9 cellular contexts compared by ENCODE assay signal in genomic region chr19:33778089-33778791, GRCh38. TPM values are rescaled to one million over a fixed set of nuclear protein-coding genes. Genes with fewer than 3 reads are reported as not detected.
DNase-seq lines count a peak whose midpoint lies in the region; ATAC-seq and TF ChIP-seq lines count a peak whose summit lies in the region.
"Had no signal": no experiment of that assay in that cellular context is flagged by ENCODE, and none has a peak within 500 bp of the region (broad histone marks: within the 10 kb centered on the region; RNA-seq: fewer than 3 reads in every experiment).

No MANE protein-coding gene starts in this region.

- no peaks in the 10 kb centered on the region for H3K79me2 ChIP-seq in OCI-LY7 (ENCODE audit: insufficient read depth, low read depth, low read length)

- H3K9me3 ChIP-seq in OCI-LY7 (ENCODE audit: low read length): no peaks in the 10 kb centered on the region
- no peaks in the 10 kb centered on the region for H3K9me3 ChIP-seq in esophagus muscularis mucosa

- TF ChIP-seq EP300 in esophagus muscularis mucosa (IDR thresholded peaks at IDR 0.05): no peak

- H3K4me1 Mint-ChIP-seq in naive thymus-derived CD8-positive, alpha-beta T cell: peaks cover 6 to 14% (median 11%) of the 10 kb centered on the region in 4 donors

- H3K27ac Mint-ChIP-seq in naive thymus-derived CD8-positive, alpha-beta T cell: no peak overlapping the region

- H2AFZ ChIP-seq in OCI-LY7 (ENCODE audit: low read length): no peak overlapping the region

- H3K9me2 ChIP-seq in OCI-LY7 (ENCODE audit: insufficient read depth, low read length): no peaks in the 10 kb centered on the region

- peak; percentile 85 for ATAC-seq in GM19397 (IDR thresholded peaks at IDR 0.05; ENCODE audit: unreplicated experiment)
- ATAC-seq in naive thymus-derived CD8-positive, alpha-beta T cell: peak; percentile 95 to 98

- H3K27ac ChIP-seq in OCI-LY7 (ENCODE audit: low read depth, low read length, poor library complexity, severe bottlenecking) (no peak overlapping the region), esophagus muscularis mucosa (replicated peaks in 1 of 4) (no peak overlapping the region)
- H3K27ac ChIP-seq: SK-N-MC had no signal

- peaks cover 0 to 2% (median 0%) of the 10 kb centered on the region in 9 donors for H3K9me3 Mint-ChIP-seq in naive thymus-derived CD8-positive, alpha-beta T cell

- POLR2A ChIA-PET in OCI-LY7 (lab: Charles Lee): no interaction called here
- POLR2A ChIA-PET in naive thymus-derived CD8-positive, alpha-beta T cell (lab: Charles Lee): interaction anchor here (0.9 kb wide), 1 partner anchor 318 kb away, joined by 4 read pairs; no protein-coding TSS in a partner anchor

- CTCF ChIA-PET in OCI-LY7 (lab: Charles Lee; ENCODE audit: unreplicated experiment): interaction anchor here (0.8 to 1.3 kb wide), 3 partner anchors 10 to 319 kb away, joined by 3 to 4 read pairs (median 4); no protein-coding TSS in a partner anchor

- H3K27me3 Mint-ChIP-seq in naive thymus-derived CD8-positive, alpha-beta T cell: peaks cover 27 to 69% (median 38%) of the 10 kb centered on the region in 5 donors

- no peak for TF ChIP-seq POLR2A in esophagus muscularis mucosa (IDR thresholded peaks at IDR 0.05; ENCODE audit: low read depth)

- peak overlapping the region in 7 of 10 donors; percentile 32 to 79 (median 50) for H3K4me3 Mint-ChIP-seq in naive thymus-derived CD8-positive, alpha-beta T cell

- 36% methylated on average over 14 of the region's 49 CpGs for WGBS in esophagus muscularis mucosa

- no peaks in the 10 kb centered on the region for H3K36me3 Mint-ChIP-seq in naive thymus-derived CD8-positive, alpha-beta T cell

- no peak overlapping the region for H3K4me2 ChIP-seq in OCI-LY7 (ENCODE audit: low read length)

- TF ChIP-seq CTCF in OCI-LY7 (conservative IDR thresholded peaks at IDR 0.05; ENCODE audit: low read length) (peak; percentile 99), esophagus muscularis mucosa (IDR thresholded peaks at IDR 0.05) (peak in 2 of 3 experiments; percentile 100)

- no TSS peak for BruUV-seq in OCI-LY7 (replicated peaks; lab: Mats Ljungman, UMichigan)

- no peaks in the 10 kb centered on the region for H3K4me1 ChIP-seq in OCI-LY7 (ENCODE audit: insufficient read depth, low read length, poor library complexity, severe bottlenecking)
- H3K4me1 ChIP-seq in esophagus muscularis mucosa: peaks cover 0 to 23% (median 9%) of the 10 kb centered on the region in 4 donors

- DNase-seq in CD1c-positive myeloid dendritic cell (ENCODE audit: extremely low spot score) (peak; percentile 94), HT-29 (ENCODE audit: low spot score) (peak; percentile 89), OCI-LY7 (ENCODE audit: low spot score) (peak; percentile 82), activated T-cell treated with anti-CD3 and anti-CD28 coated beads for 4 hours (peak; percentile 76), esophagus muscularis mucosa (ENCODE audit: extremely low spot score) (no peak)
- peak; percentile 66 to 87 (median 83) for DNase-seq in naive thymus-derived CD8-positive, alpha-beta T cell
- peak; percentile 56 to 87 (median 72) for DNase-seq in stimulated activated naive CD4-positive, alpha-beta T cell (lab: John Stamatoyannopoulos, UW)

- H3K36me3 ChIP-seq in OCI-LY7 (ENCODE audit: insufficient read depth, low read length): no peaks in the 10 kb centered on the region
- no peaks in the 10 kb centered on the region for H3K36me3 ChIP-seq in esophagus muscularis mucosa

- no peak overlapping the region for H3K4me3 ChIP-seq in OCI-LY7 (ENCODE audit: low read depth, low read length, poor library complexity, severe bottlenecking)
- peak overlapping the region in 2 of 4 donors; percentile 17 to 35 for H3K4me3 ChIP-seq in esophagus muscularis mucosa
- H3K4me3 ChIP-seq: SK-N-MC had no signal

- H3K27me3 ChIP-seq in esophagus muscularis mucosa: peaks cover 0 to 70% (median 6%) of the 10 kb centered on the region in 4 donors

- intact Hi-C loops in OCI-LY7 (cut with micrococcal nuclease; ENCODE audit: unreplicated experiment): loop anchor here (1.0 to 10.0 kb wide), 3 partner anchors 220 to 543 kb away; no protein-coding TSS in a partner anchor
- intact Hi-C loops in esophagus muscularis mucosa (cut with DNase I): loop anchor here (1.0 to 10.0 kb wide), 4 partner anchors 221 to 543 kb away; no protein-coding TSS in a partner anchor

- H4K20me1 ChIP-seq in OCI-LY7 (ENCODE audit: insufficient read depth, low read length): no peaks in the 10 kb centered on the region

RNA-seq across cellular contexts. Expression of gene KCTD15, which starts 18.4 kb away (rescaled TPM):
- 25.4 and 28.1 TPM in 2 replicates for total RNA-seq in HT-29 (2014; rRNA removed; shearing (Covaris generic))
- 21.3 and 23.5 TPM in 2 replicates for total RNA-seq in OCI-LY7 (2014; rRNA removed; shearing (Covaris generic))
- total RNA-seq in OCI-LY7 (2022) (29.2 and 31.1 TPM in 2 replicates), esophagus muscularis mucosa (100 to 1,000 TPM in 1 of 4 donors, 10 to 100 TPM in 3; 91.3 to 117 (median 95.0) TPM)
- total RNA-seq in naive thymus-derived CD8-positive, alpha-beta T cell: under 1 TPM; 0.16 to 0.21 TPM
- polyA plus RNA-seq in naive thymus-derived CD8-positive, alpha-beta T cell: not detected

Comparison
In these comparisons a context has a peak if more than half of its experiments do, and no peak if none do; other contexts are left out.
1. RNA of gene KCTD15, which starts 18.4 kb away (total RNA-seq): 91.3 to 117 TPM in esophagus muscularis mucosa, 21.3 to 31.1 TPM in OCI-LY7 and 25.4 to 28.1 TPM in HT-29; 0.16 to 0.21 TPM in naive thymus-derived CD8-positive, alpha-beta T cell; every median in the first group is over 10 times any median in the second.